Comparison of ENCODE assay signal across 8 cellular contexts in genomic region chrX:134548257-134548732, GRCh38.
DNase-seq lines count a peak whose midpoint lies in the region; ATAC-seq and TF ChIP-seq lines count a peak whose summit lies in the region.

No MANE protein-coding gene starts in this region.

- peak overlapping the region; percentile 99 for H3K27ac Mint-ChIP-seq in T-helper 1 cell treated with Interleukin-12 subunit alpha and Interleukin-12 subunit beta and Interleukin-4 antibody, amounts not matched to agents 30 μg/mL and 1 μg/mL, for 36 hours

- H3K9me2 ChIP-seq in hepatocyte (replicated peaks; ENCODE audit: insufficient read depth): no peaks in the 10 kb centered on the region

- H3K36me3 Mint-ChIP-seq in T-helper 1 cell treated with Interleukin-12 subunit alpha and Interleukin-12 subunit beta and Interleukin-4 antibody, amounts not matched to agents 30 μg/mL and 1 μg/mL, for 36 hours (ENCODE audit: low read depth): peaks cover 6% of the 10 kb centered on the region

- peak overlapping the region; percentile 6 for H2AFZ ChIP-seq in hepatocyte

- H3K4me1 Mint-ChIP-seq in T-helper 1 cell treated with Interleukin-12 subunit alpha and Interleukin-12 subunit beta and Interleukin-4 antibody, amounts not matched to agents 30 μg/mL and 1 μg/mL, for 36 hours (ENCODE audit: low read depth): peaks cover 22% of the 10 kb centered on the region

- H3K9me3 Mint-ChIP-seq in T-helper 1 cell treated with Interleukin-12 subunit alpha and Interleukin-12 subunit beta and Interleukin-4 antibody, amounts not matched to agents 30 μg/mL and 1 μg/mL, for 36 hours: no peaks in the 10 kb centered on the region

- DNase-seq in AG10803 (ENCODE audit: low read depth) (no peak), hepatocyte (ENCODE audit: low spot score) (no peak), thyroid gland (no peak), cerebellum (ENCODE audit: low spot score) (no peak), AG20443 (ENCODE audit: low spot score) (no peak)

- TF ChIP-seq CTCF in AG10803 (conservative IDR thresholded peaks at IDR 0.05; ENCODE audit: low read length) (no peak), hepatocyte (IDR thresholded peaks at IDR 0.05; ENCODE audit: poor library complexity) (no peak), thyroid gland (IDR thresholded peaks at IDR 0.05) (no peak)

- peak overlapping the region; percentile 87 for H3K4me2 ChIP-seq in hepatocyte

- ATAC-seq in GM19351 (IDR thresholded peaks at IDR 0.05; ENCODE audit: unreplicated experiment) (peak; percentile 36), HG03135 (IDR thresholded peaks at IDR 0.05; ENCODE audit: unreplicated experiment) (no peak)

- H3K4me3 Mint-ChIP-seq in T-helper 1 cell treated with Interleukin-12 subunit alpha and Interleukin-12 subunit beta and Interleukin-4 antibody, amounts not matched to agents 30 μg/mL and 1 μg/mL, for 36 hours: peak overlapping the region; percentile 98

- peaks cover 4% of the 10 kb centered on the region for H3K27me3 Mint-ChIP-seq in T-helper 1 cell treated with Interleukin-12 subunit alpha and Interleukin-12 subunit beta and Interleukin-4 antibody, amounts not matched to agents 30 μg/mL and 1 μg/mL, for 36 hours (ENCODE audit: low read depth)

- intact Hi-C loops in thyroid gland (cut with DNase I): no loop called here

- TF ChIP-seq POLR2A in thyroid gland (IDR thresholded peaks at IDR 0.05): peak in 1 of 2 donors; percentile 29

- 47% methylated on average over 15 of the region's 15 CpGs for WGBS in hepatocyte (ENCODE audit: low lambda C conversion rate, missing lambda C conversion rate)
- 1 to 2% methylated on average over 15 of the region's 15 CpGs for WGBS in thyroid gland, 2 donors

- H3K36me3 ChIP-seq in hepatocyte (replicated peaks; ENCODE audit: insufficient read depth, low read depth) (no peaks in the 10 kb centered on the region), thyroid gland (no peaks in the 10 kb centered on the region)

- no peaks in the 10 kb centered on the region for H4K20me1 ChIP-seq in hepatocyte (ENCODE audit: insufficient read depth, poor library complexity, severe bottlenecking)

- H3K9me3 ChIP-seq in hepatocyte (ENCODE audit: low read depth) (no peaks in the 10 kb centered on the region), thyroid gland (no peaks in the 10 kb centered on the region)

- H3K27ac ChIP-seq in hepatocyte: peak overlapping the region; percentile 95
- peak overlapping the region; percentile 42 to 86 (median 73) for H3K27ac ChIP-seq in thyroid gland

- no peaks in the 10 kb centered on the region for H3K27me3 ChIP-seq in hepatocyte
- no peaks in the 10 kb centered on the region for H3K27me3 ChIP-seq in thyroid gland

- H3K4me1 ChIP-seq in hepatocyte (ENCODE audit: insufficient read depth): no peaks in the 10 kb centered on the region
- H3K4me1 ChIP-seq in thyroid gland: peaks cover 5 to 9% of the 10 kb centered on the region in 2 donors

- peak overlapping the region; percentile 78 for H3K4me3 ChIP-seq in AG10803 (ENCODE audit: low read length)
- H3K4me3 ChIP-seq in hepatocyte: peak overlapping the region; percentile 54
- H3K4me3 ChIP-seq in thyroid gland (replicated peaks in 1 of 3): peak overlapping the region in 2 of 3 donors; percentile 30 to 50

- H3K79me2 ChIP-seq in hepatocyte: peaks cover 16% of the 10 kb centered on the region
